ENCODE assay signal across 17 cellular contexts in the genomic region with DNA sequence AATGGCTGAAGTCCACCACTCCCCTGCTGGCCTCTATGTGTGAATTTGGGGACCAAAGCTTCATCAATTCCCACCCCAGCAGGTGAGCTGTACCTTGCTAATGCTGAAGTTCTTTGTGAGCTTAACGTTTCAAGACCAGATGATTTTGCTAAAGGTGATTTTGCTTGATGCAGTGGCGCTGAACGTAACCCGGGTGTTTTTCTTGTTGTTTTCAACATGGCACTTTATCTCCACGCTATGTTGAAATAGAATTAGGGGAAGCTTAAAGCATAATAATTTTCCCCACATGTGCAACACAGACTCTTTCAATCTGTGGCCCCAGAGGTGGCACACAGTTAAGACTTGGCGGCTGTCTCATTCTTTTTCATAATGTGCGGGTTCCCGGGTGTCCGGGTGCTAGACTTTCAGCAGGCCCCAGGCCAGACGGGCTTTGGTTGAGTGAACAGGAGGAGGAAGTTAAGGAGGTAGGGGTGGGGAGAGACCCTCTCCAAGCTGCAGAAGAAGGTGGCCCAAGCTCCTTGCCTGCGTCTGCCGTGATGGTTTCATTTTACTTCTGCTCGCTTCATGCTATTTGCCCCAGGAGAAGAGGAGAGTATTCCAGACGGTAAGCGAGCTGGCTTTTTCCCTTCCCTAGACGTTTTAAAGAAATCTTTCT. TPM values are rescaled to one million over a fixed set of nuclear protein-coding genes. Genes with fewer than 3 reads are reported as not detected.
A peak's percentile ranks its signal among the peaks of the same experiment; 100 is the strongest.
DNase-seq lines count a peak whose midpoint lies in the region; ATAC-seq, FAIRE-seq and TF ChIP-seq lines count a peak whose summit lies in the region.
"Had no signal": no experiment of that assay in that cellular context is flagged by ENCODE, and none has a peak within 500 bp of the region (broad histone marks: within the 10 kb centered on the region; RNA-seq: fewer than 3 reads in every experiment).

No MANE protein-coding gene starts in this region.

- no peak for ATAC-seq in HG02852 (IDR thresholded peaks at IDR 0.05; ENCODE audit: unreplicated experiment)
- no peak for ATAC-seq in HG02759 (IDR thresholded peaks at IDR 0.05; ENCODE audit: unreplicated experiment)
- ATAC-seq: T-helper 17 cell had no signal

- H3K36me3 ChIP-seq in cardiac muscle cell (no peaks in the 10 kb centered on the region), brain microvascular endothelial cell (replicated peaks) (peaks cover 68% of the 10 kb centered on the region), kidney (ENCODE audit: control insufficient read depth in 1 of 2, insufficient read depth in 2 of 2, low read length in 2 of 2) (no peaks in the 10 kb centered on the region), tibial nerve (no peaks in the 10 kb centered on the region)
- H3K36me3 ChIP-seq: colonic mucosa had no signal

- WGBS in tibial nerve, 2 donors, result 54 to 67% methylated on average over 16 of the region's 16 CpGs

- H3K27me3 ChIP-seq in cardiac muscle cell, result peaks cover 60% of the 10 kb centered on the region
- no peaks in the 10 kb centered on the region for H3K27me3 ChIP-seq in brain microvascular endothelial cell (replicated peaks)
- H3K27me3 ChIP-seq in tibial nerve, result peaks cover 0 to 92% of the 10 kb centered on the region in 2 donors

- H3K9ac ChIP-seq in kidney (ENCODE audit: low read length in 2 of 2), result peak overlapping the region in 1 of 2 donors; percentile 46
- H3K9ac ChIP-seq: KMS-11 had no signal

- H3K27ac ChIP-seq in cardiac muscle cell (no peak overlapping the region), brain microvascular endothelial cell (peak overlapping the region; percentile 79), kidney (ENCODE audit: low read depth in 2 of 2, low read length in 2 of 2) (peak overlapping the region in 1 of 2 donors; percentile 85), tibial nerve (peak overlapping the region; percentile 5 to 80 (median 54))
- H3K27ac ChIP-seq: colonic mucosa, KMS-11 had no signal

- no peak for TF ChIP-seq CTCF in cardiac muscle cell (IDR thresholded peaks at IDR 0.05; ENCODE audit: low read depth, low read length)
- TF ChIP-seq CTCF in brain microvascular endothelial cell (IDR thresholded peaks at IDR 0.05; ENCODE audit: low read depth, low read length, missing control alignments), result no peak
- no peak for TF ChIP-seq CTCF in kidney (IDR thresholded peaks at IDR 0.05; ENCODE audit: borderline replicate concordance, extremely low read depth, insufficient read depth)
- TF ChIP-seq CTCF in tibial nerve (IDR thresholded peaks at IDR 0.05), result no peak

- H3K9me3 ChIP-seq in cardiac muscle cell (ENCODE audit: low read depth) (no peaks in the 10 kb centered on the region), kidney (ENCODE audit: control insufficient read depth in 1 of 2, low read length in 2 of 2) (no peaks in the 10 kb centered on the region), tibial nerve (no peaks in the 10 kb centered on the region)
- H3K9me3 ChIP-seq: colonic mucosa had no signal

- H3K4me3 ChIP-seq in cardiac muscle cell (peak overlapping the region; percentile 76), brain microvascular endothelial cell (ENCODE audit: low read depth, low read length) (peak overlapping the region; percentile 93), kidney (ENCODE audit: low read length in 2 of 2) (peak overlapping the region; percentile 55 to 65), tibial nerve (peak overlapping the region; percentile 14 to 60 (median 39))
- H3K4me3 ChIP-seq: colonic mucosa had no signal

- TF ChIP-seq EP300 in tibial nerve (IDR thresholded peaks at IDR 0.05), result no peak

- FAIRE-seq in kidney (lab: Jason Lieb, UNC), result no peak
- FAIRE-seq: A204.1, GM12892 had no signal

- in situ Hi-C loops in brain microvascular endothelial cell (cut with HindIII; ENCODE audit: low pct_ligation_motif_present, low sequenced_read_pairs), result loop anchor here (5.0 to 25.0 kb wide), 2 partner anchors 492 to 717 kb away; no protein-coding TSS in a partner anchor

- DNase-seq in cardiac muscle cell (ENCODE audit: low read depth in 1 of 2, low spot score in 1 of 2) (no peak), cardiac septum (ENCODE audit: low spot score) (no peak), brain microvascular endothelial cell (no peak), kidney (no peak), tibial nerve (ENCODE audit: low spot score in 2 of 2) (no peak), cerebellar nuclear complex (lab: John Stamatoyannopoulos, UW) (no peak)
- DNase-seq: activated CD4-positive, alpha-beta memory T cell treated with anti-CD3 and anti-CD28 coated beads, Interleukin-2, amount 10 ng/mL, durations not matched to agents 7 days and 5 days; colonic mucosa; HCEC 1CT; head of caudate nucleus; NCI-H2107; T-helper 17 cell had no signal

- intact Hi-C loops in cardiac septum (cut with DNase I), result loop anchor here (10.0 kb wide), 1 partner anchor 264 kb away; no protein-coding TSS in a partner anchor
- intact Hi-C loops in kidney (cut with DNase I), result no loop called here

- TF ChIP-seq POLR2A in tibial nerve (IDR thresholded peaks at IDR 0.05), result no peak

- H3K4me1 ChIP-seq in cardiac muscle cell (ENCODE audit: low read depth) (peaks cover 31% of the 10 kb centered on the region), kidney (ENCODE audit: control insufficient read depth in 1 of 2, insufficient read depth in 1 of 2, low read depth in 1 of 2, low read length in 2 of 2) (peaks cover 0 to 13% of the 10 kb centered on the region in 2 donors), tibial nerve (peaks cover 0 to 47% (median 11%) of the 10 kb centered on the region in 4 donors)
- H3K4me1 ChIP-seq: colonic mucosa had no signal

RNA-seq across cellular contexts. Expression of a gene that starts 4.0 kb away (rescaled TPM):
- total RNA-seq in cardiac muscle cell (0.56 and 2.4 TPM in 2 replicates), cardiac septum (2.6 TPM), kidney (6.3 TPM), tibial nerve (10 to 100 TPM in 3 of 4 donors, 1 to 10 TPM in 1; 9.3 to 18.2 (median 14.1) TPM)
- polyA plus RNA-seq in cardiac muscle cell (3.7 and 10.5 TPM in 2 replicates), kidney (ENCODE audit: insufficient read depth, low read depth, low replicate concordance) (3.8 TPM)
- total RNA-seq: activated CD4-positive, alpha-beta memory T cell treated with anti-CD3 and anti-CD28 coated beads, Interleukin-2, amount 10 ng/mL, durations not matched to agents 7 days and 5 days; T-helper 17 cell had no signal

RNA-seq across cellular contexts. Expression of a gene that starts 7.7 kb away (rescaled TPM):
- total RNA-seq in cardiac muscle cell (2.0 and 4.2 TPM in 2 replicates), cardiac septum (1.2 TPM), kidney (2.0 TPM), tibial nerve (10 to 100 TPM in 1 of 4 donors, 1 to 10 TPM in 3; 6.9 to 10.5 (median 8.1) TPM)
- polyA plus RNA-seq in cardiac muscle cell (0.61 and 2.4 TPM in 2 replicates), kidney (ENCODE audit: insufficient read depth, low read depth, low replicate concordance) (0.52 TPM)
- total RNA-seq: activated CD4-positive, alpha-beta memory T cell treated with anti-CD3 and anti-CD28 coated beads, Interleukin-2, amount 10 ng/mL, durations not matched to agents 7 days and 5 days had no signal

RNA-seq across cellular contexts. Expression of a gene that starts 15.6 kb away (rescaled TPM):
- total RNA-seq in cardiac muscle cell, result 17.8 and 36.0 TPM in 2 replicates
- 23.0 and 28.8 TPM in 2 replicates for polyA plus RNA-seq in cardiac muscle cell
- 12.2 TPM for total RNA-seq in cardiac septum
- 26.2 TPM for total RNA-seq in kidney
- 11.3 TPM for polyA plus RNA-seq in kidney (ENCODE audit: insufficient read depth, low read depth, low replicate concordance)
- 10 to 100 TPM; 22.7 to 40.8 (median 25.4) TPM for total RNA-seq in tibial nerve

Comparison
In these comparisons a context has a peak if more than half of its experiments do, and no peak if none do; other contexts are left out.
1. H3K4me3 ChIP-seq: peak in every context shown above with its lines; median percentile 93 in brain microvascular endothelial cell; 76 in cardiac muscle cell; 60 in kidney; 39 in tibial nerve.